ENCODE assay signal across 16 cellular contexts in genomic region chr13:37277007-37277406, GRCh38.
DNase-seq lines count a peak whose midpoint lies in the region; ATAC-seq and TF ChIP-seq lines count a peak whose summit lies in the region.
"Had no signal": no experiment of that assay in that cellular context is flagged by ENCODE, and none has a peak within 500 bp of the region (broad histone marks: within the 10 kb centered on the region; RNA-seq: fewer than 3 reads in every experiment).

No MANE protein-coding gene starts in this region.

- no peak overlapping the region for H3K27ac Mint-ChIP-seq in stimulated activated memory B cell treated with anti-CD40 and anti-IgM and Interleukin-4, amounts not matched to agents 10 μg/mL and 1 μg/mL and 100 μg/mL, for 72 hours
- no peak overlapping the region for H3K27ac Mint-ChIP-seq in immature natural killer cell
- H3K27ac Mint-ChIP-seq: B cell; CD4-positive, CD25-positive, alpha-beta regulatory T cell; CD8-positive, alpha-beta T cell had no signal

- peaks cover 2% of the 10 kb centered on the region for H3K9me3 Mint-ChIP-seq in stimulated activated memory B cell treated with anti-CD40 and anti-IgM and Interleukin-4, amounts not matched to agents 10 μg/mL and 1 μg/mL and 100 μg/mL, for 72 hours
- H3K9me3 Mint-ChIP-seq in immature natural killer cell = peaks cover 9 to 34% (median 23%) of the 10 kb centered on the region in 6 donors

- H3K4me3 Mint-ChIP-seq in stimulated activated memory B cell treated with anti-CD40 and anti-IgM and Interleukin-4, amounts not matched to agents 10 μg/mL and 1 μg/mL and 100 μg/mL, for 72 hours = no peak overlapping the region
- H3K4me3 Mint-ChIP-seq in immature natural killer cell = no peak overlapping the region
- H3K4me3 Mint-ChIP-seq: B cell; CD4-positive, CD25-positive, alpha-beta regulatory T cell; CD8-positive, alpha-beta T cell had no signal

- DNase-seq in M059J (ENCODE audit: low read depth) (peak; percentile 7), fibroblast of pulmonary artery (ENCODE audit: low read depth) (peak; percentile 31), A172 (ENCODE audit: low spot score) (no peak), immature natural killer cell (no peak)
- DNase-seq: Caco-2; CD4-positive, CD25-positive, alpha-beta regulatory T cell; DMS153; DND-41; GDM1; H7 had no signal

- ATAC-seq in stimulated activated memory B cell treated with anti-CD40 and anti-IgM and Interleukin-4, amounts not matched to agents 10 μg/mL and 1 μg/mL and 100 μg/mL, for 72 hours = peak; percentile 28
- no peak for ATAC-seq in GM18868 (IDR thresholded peaks at IDR 0.05; ENCODE audit: unreplicated experiment)
- ATAC-seq: CD8-positive, alpha-beta T cell; GM12878 had no signal

- no peak for TF ChIP-seq CTCF in fibroblast of pulmonary artery (IDR thresholded peaks at IDR 0.05; ENCODE audit: low read length, missing control alignments)

- H3K4me3 ChIP-seq in fibroblast of pulmonary artery (replicated peaks; ENCODE audit: low read depth, low read length) = no peak overlapping the region
- H3K4me3 ChIP-seq: BLaER1, GM12878 had no signal

- H3K4me1 Mint-ChIP-seq in stimulated activated memory B cell treated with anti-CD40 and anti-IgM and Interleukin-4, amounts not matched to agents 10 μg/mL and 1 μg/mL and 100 μg/mL, for 72 hours = no peaks in the 10 kb centered on the region
- H3K4me1 Mint-ChIP-seq in immature natural killer cell = no peaks in the 10 kb centered on the region
- H3K4me1 Mint-ChIP-seq: B cell; CD4-positive, CD25-positive, alpha-beta regulatory T cell had no signal

- no peaks in the 10 kb centered on the region for H3K27me3 Mint-ChIP-seq in stimulated activated memory B cell treated with anti-CD40 and anti-IgM and Interleukin-4, amounts not matched to agents 10 μg/mL and 1 μg/mL and 100 μg/mL, for 72 hours
- H3K27me3 Mint-ChIP-seq in immature natural killer cell (ENCODE audit: low read depth in 3 of 3) = peaks cover 0 to 2% (median 0%) of the 10 kb centered on the region in 3 donors
- H3K27me3 Mint-ChIP-seq: B cell; CD4-positive, CD25-positive, alpha-beta regulatory T cell had no signal

- no peaks in the 10 kb centered on the region for H3K36me3 Mint-ChIP-seq in stimulated activated memory B cell treated with anti-CD40 and anti-IgM and Interleukin-4, amounts not matched to agents 10 μg/mL and 1 μg/mL and 100 μg/mL, for 72 hours
- H3K36me3 Mint-ChIP-seq in immature natural killer cell = no peaks in the 10 kb centered on the region
- H3K36me3 Mint-ChIP-seq: CD4-positive, CD25-positive, alpha-beta regulatory T cell; CD8-positive, alpha-beta T cell had no signal

Comparison
In these comparisons a context has a peak if more than half of its experiments do, and no peak if none do; other contexts are left out.
1. DNase-seq: peak in M059J (single experiment) and fibroblast of pulmonary artery (single experiment); none in A172 (single experiment) and immature natural killer cell (0 of 3).